In genomic region chr3:123559040-123559861, GRCh38 we compare ENCODE assay signal across 7 cellular contexts. TPM values are rescaled to one million over a fixed set of nuclear protein-coding genes. Genes with fewer than 3 reads are reported as not detected.
DNase-seq lines count a peak whose midpoint lies in the region; ATAC-seq and TF ChIP-seq lines count a peak whose summit lies in the region.

No MANE protein-coding gene starts in this region.

- H3K27me3 ChIP-seq in MM.1S (replicated peaks; ENCODE audit: insufficient read depth, low read length) (no peaks in the 10 kb centered on the region), SJCRH30 (no peaks in the 10 kb centered on the region)

- peaks cover 6% of the 10 kb centered on the region; the same call in 1 of the 2 replicates for H3K79me2 ChIP-seq in MM.1S (ENCODE audit: low read length)

- no peaks in the 10 kb centered on the region for H4K20me1 ChIP-seq in MM.1S (ENCODE audit: insufficient read depth, low read length)

- no peaks in the 10 kb centered on the region for H3K27me3 Mint-ChIP-seq in natural killer cell (ENCODE audit: low read depth in 2 of 2)

- no peak overlapping the region for H3K27ac Mint-ChIP-seq in natural killer cell

- H3K9me3 Mint-ChIP-seq in natural killer cell, result no peaks in the 10 kb centered on the region

- H3K9me2 ChIP-seq in MM.1S (replicated peaks; ENCODE audit: insufficient read depth, low read length), result no peaks in the 10 kb centered on the region

- intact Hi-C loops in natural killer cell (cut with micrococcal nuclease), result loop anchor here (1.0 to 10.0 kb wide), 2 partner anchors 114 to 230 kb away; partner anchors contain the start of gene ADCY5

- peak; percentile 42 to 60 (median 52) for ATAC-seq in natural killer cell
- no peak for ATAC-seq in GM18858 (IDR thresholded peaks at IDR 0.05; ENCODE audit: unreplicated experiment)
- no peak for ATAC-seq in GM18520 (IDR thresholded peaks at IDR 0.05; ENCODE audit: unreplicated experiment)

- H3F3A ChIP-seq in MM.1S (ENCODE audit: insufficient read depth, low read length), result no peaks in the 10 kb centered on the region

- no peak overlapping the region for H3K4me3 Mint-ChIP-seq in natural killer cell

- peaks cover 14% of the 10 kb centered on the region for H3K36me3 Mint-ChIP-seq in natural killer cell

- peak; percentile 82 for TF ChIP-seq CTCF in MM.1S (IDR thresholded peaks at IDR 0.05; ENCODE audit: low read length)
- peak; percentile 67 for TF ChIP-seq CTCF in epithelial cell of esophagus (IDR thresholded peaks at IDR 0.05; ENCODE audit: insufficient read depth, low read depth, low read length, missing control alignments)
- peak; percentile 95 for TF ChIP-seq CTCF in natural killer cell (IDR thresholded peaks at IDR 0.05)

- H3K36me3 ChIP-seq in MM.1S (replicated peaks; ENCODE audit: insufficient read depth, low read length) (no peaks in the 10 kb centered on the region), SJCRH30 (peaks cover 9% of the 10 kb centered on the region)

- no peak overlapping the region for H3K27ac ChIP-seq in MM.1S (ENCODE audit: low read length)
- H3K27ac ChIP-seq in SJCRH30, result no peak overlapping the region

- H3K9me3 ChIP-seq in MM.1S (replicated peaks; ENCODE audit: insufficient read depth, low read length) (no peaks in the 10 kb centered on the region), SJCRH30 (replicated peaks) (no peaks in the 10 kb centered on the region)

- H3K4me3 ChIP-seq in MM.1S (ENCODE audit: low read length) (no peak overlapping the region), SJCRH30 (no peak overlapping the region), epithelial cell of esophagus (ENCODE audit: low read length) (no peak overlapping the region)

- H3K4me1 ChIP-seq in MM.1S (ENCODE audit: low read length), result no peaks in the 10 kb centered on the region
- H3K4me1 ChIP-seq in SJCRH30, result no peaks in the 10 kb centered on the region

- no peak overlapping the region for H3K9ac ChIP-seq in MM.1S (ENCODE audit: low read length)

- H3K4me2 ChIP-seq in MM.1S (ENCODE audit: low read depth, low read length), result no peak overlapping the region

- no peak overlapping the region for H2AFZ ChIP-seq in MM.1S (ENCODE audit: low read length)

- H3K4me1 Mint-ChIP-seq in natural killer cell, result peaks cover 5 to 18% of the 10 kb centered on the region in 2 donors

- peak; percentile 9 for DNase-seq in GDM1 (lab: John Stamatoyannopoulos, UW)
- peak; percentile 62 for DNase-seq in MM.1S
- DNase-seq in SJCRH30, result peak; percentile 13 to 69
- peak; percentile 61 for DNase-seq in epithelial cell of esophagus (ENCODE audit: low read depth)
- no peak for DNase-seq in natural killer cell

RNA-seq across cellular contexts. Expression of gene HACD2, which starts 25.6 kb away (rescaled TPM):
- 34.2 and 37.0 TPM in 2 replicates for total RNA-seq in SJCRH30 (2014; rRNA removed; shearing (Covaris generic))
- total RNA-seq in natural killer cell, result 10 to 100 TPM; 16.1 to 34.1 (median 24.6) TPM

Comparison
In these comparisons a context has a peak if more than half of its experiments do, and no peak if none do; other contexts are left out.
1. ATAC-seq: peak in natural killer cell (3 of 3); none in GM18858 (single experiment) and GM18520 (single experiment).
2. Peak in every context shown above with its lines, with median percentiles within 50 percentile points of each other: CTCF ChIP-seq.